10 cellular contexts compared by ENCODE assay signal in the genomic region with DNA sequence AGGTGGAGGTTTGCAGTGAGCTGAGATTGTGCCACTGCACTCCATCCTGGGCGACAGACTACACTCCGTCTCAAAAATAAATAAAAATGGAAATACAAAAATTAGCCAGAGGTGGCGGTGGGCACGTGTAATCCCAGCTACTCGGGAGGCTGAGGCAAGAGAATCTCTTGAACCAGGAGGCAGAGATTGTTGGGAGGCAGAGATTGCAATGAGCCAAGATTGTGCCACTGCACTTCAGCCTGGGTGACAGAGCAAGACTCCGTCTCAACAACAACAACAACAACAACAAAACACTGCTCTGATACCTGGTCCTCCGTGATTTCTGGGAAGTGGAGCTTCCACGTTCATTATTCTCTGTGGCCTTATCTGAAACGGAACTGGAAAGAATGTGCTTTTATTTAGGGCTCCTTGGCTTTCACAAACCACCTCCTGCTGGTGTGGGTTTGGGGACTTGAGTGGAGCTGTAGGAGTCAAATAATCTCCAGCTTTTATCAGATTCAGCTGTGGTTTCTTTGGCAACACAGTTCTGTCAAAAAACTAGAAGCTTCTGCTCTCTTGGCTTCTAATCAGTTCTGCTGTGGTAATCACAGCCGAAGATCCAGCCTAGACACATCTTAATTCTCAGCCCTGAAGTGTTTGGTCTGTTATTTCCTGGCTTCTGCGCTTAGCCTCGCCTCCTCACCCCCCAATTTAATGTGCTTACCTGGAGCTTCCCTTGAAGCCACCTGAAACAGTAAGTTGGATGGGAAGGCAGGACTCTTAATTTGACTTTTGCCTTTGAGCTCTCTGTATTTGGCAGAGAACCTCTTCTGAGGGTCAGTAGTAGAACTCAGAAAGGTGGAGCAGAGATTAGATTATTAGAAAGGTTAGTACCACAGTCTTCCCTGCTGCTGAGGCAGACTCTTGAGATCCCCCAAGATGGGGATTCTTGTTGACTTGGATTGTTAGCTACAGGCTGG. TPM values are rescaled to one million over a fixed set of nuclear protein-coding genes. Genes with fewer than 3 reads are reported as not detected.
A peak's percentile ranks its signal among the peaks of the same experiment; 100 is the strongest.
DNase-seq lines count a peak whose midpoint lies in the region; ATAC-seq and TF ChIP-seq lines count a peak whose summit lies in the region.
"Had no signal": no experiment of that assay in that cellular context is flagged by ENCODE, and none has a peak within 500 bp of the region (broad histone marks: within the 10 kb centered on the region; RNA-seq: fewer than 3 reads in every experiment).

No MANE protein-coding gene starts in this region.

- no peak overlapping the region for H3K14ac ChIP-seq in H9 (ENCODE audit: insufficient read depth, low read length)

- H4K5ac ChIP-seq in H9 (ENCODE audit: insufficient read length, low read depth, low read length) = no peak overlapping the region

- DNase-seq in activated CD8-positive, alpha-beta memory T cell treated with anti-CD3 and anti-CD28 coated beads, Interleukin-2, amount 10 ng/mL, durations not matched to agents 7 days and 5 days = no peak
- no peak for DNase-seq in activated CD8-positive, alpha-beta memory T cell treated with anti-CD3 and anti-CD28 coated beads, Interleukin-2, amount 50 U/mL, for 4 hours
- DNase-seq in activated CD8-positive, alpha-beta T cell treated with anti-CD3 and anti-CD28 coated beads, Interleukin-2, amount 10 ng/mL, durations not matched to agents 7 days and 5 days = peak; percentile 40
- DNase-seq in iris pigment epithelial cell (ENCODE audit: low read depth) (peak; percentile 74), glomerular visceral epithelial cell (ENCODE audit: extremely low spot score) (no peak), H9 (no peak)
- DNase-seq: ACHN had no signal

- H3K4me3 ChIP-seq in thymus (ENCODE audit: low read length) = no peak overlapping the region

- 49% methylated on average over 12 of the region's 12 CpGs for WGBS in thymus
- no CpG with 5 or more reads among the region's 12 CpGs for WGBS in H9 (ENCODE audit: extremely low coverage, insufficient read length, low lambda C conversion rate)

- H2BK120ac ChIP-seq in H9 (ENCODE audit: low read depth, low read length, poor library complexity, severe bottlenecking) = no peak overlapping the region

- POLR2A ChIA-PET in activated CD8-positive, alpha-beta T cell treated with anti-CD3 and anti-CD28 coated beads, Interleukin-2, amount 10 ng/mL, durations not matched to agents 7 days and 5 days (lab: Charles Lee) = interaction anchor here (0.8 to 1.1 kb wide), 2 partner anchors 8 to 45 kb away, joined by 3 to 6 read pairs; partner anchors contain the start of gene VHL

- H3K9me3 ChIP-seq in thymus (ENCODE audit: control insufficient read depth) (no peaks in the 10 kb centered on the region), H9 (ENCODE audit: control insufficient read depth, low read depth, low read length) (no peaks in the 10 kb centered on the region)

- no peaks in the 10 kb centered on the region for H3K79me1 ChIP-seq in H9 (ENCODE audit: insufficient read depth, low read depth, low read length, poor library complexity, severe bottlenecking)

- no peak for TF ChIP-seq CTCF in H9 (conservative IDR thresholded peaks at IDR 0.05)

- peaks cover 2% of the 10 kb centered on the region for H3K36me3 Mint-ChIP-seq in activated CD8-positive, alpha-beta memory T cell treated with anti-CD3 and anti-CD28 coated beads, Interleukin-2, amount 10 ng/mL, durations not matched to agents 7 days and 5 days
- H3K36me3 Mint-ChIP-seq in activated CD8-positive, alpha-beta T cell treated with anti-CD3 and anti-CD28 coated beads, Interleukin-2, amount 10 ng/mL, durations not matched to agents 7 days and 5 days (ENCODE audit: low read depth) = peaks cover 9% of the 10 kb centered on the region
- no peaks in the 10 kb centered on the region for H3K36me3 Mint-ChIP-seq in H9 (ENCODE audit: insufficient read depth in 1 of 3, low read depth in 3 of 3)

- no peak overlapping the region for H3T11ph ChIP-seq in H9 (ENCODE audit: low read length)

- H4K8ac ChIP-seq in H9 (replicated peaks; ENCODE audit: insufficient read length, low read depth, low read length) = no peak overlapping the region

- no peak overlapping the region for H3K4me3 Mint-ChIP-seq in activated CD8-positive, alpha-beta memory T cell treated with anti-CD3 and anti-CD28 coated beads, Interleukin-2, amount 10 ng/mL, durations not matched to agents 7 days and 5 days
- H3K4me3 Mint-ChIP-seq in activated CD8-positive, alpha-beta T cell treated with anti-CD3 and anti-CD28 coated beads, Interleukin-2, amount 10 ng/mL, durations not matched to agents 7 days and 5 days = no peak overlapping the region
- H3K4me3 Mint-ChIP-seq in H9 = no peak overlapping the region

- no peak overlapping the region for H2BK5ac ChIP-seq in H9 (ENCODE audit: insufficient read length, low read length)

- H3K36me3 ChIP-seq in thymus (ENCODE audit: control insufficient read depth, insufficient read depth) = no peaks in the 10 kb centered on the region

- no peak overlapping the region for H2AK5ac ChIP-seq in H9 (ENCODE audit: insufficient read length, low read length)

- CTCF ChIA-PET in activated CD8-positive, alpha-beta memory T cell treated with anti-CD3 and anti-CD28 coated beads, Interleukin-2, amount 10 ng/mL, durations not matched to agents 7 days and 5 days (lab: Charles Lee) = interaction anchor here (0.6 to 2.2 kb wide), 10 partner anchors 9 to 77 kb away, joined by 3 to 11 read pairs (median 4); partner anchors contain the start of gene IRAK2
- CTCF ChIA-PET in activated CD8-positive, alpha-beta T cell treated with anti-CD3 and anti-CD28 coated beads, Interleukin-2, amount 10 ng/mL, durations not matched to agents 7 days and 5 days (lab: Charles Lee) = interaction anchor here (0.8 to 2.5 kb wide), 9 partner anchors 9 to 253 kb away, joined by 3 to 13 read pairs (median 4); partner anchors contain the start of genes CRELD1, IRAK2 and VHL

- H3K4me1 ChIP-seq in thymus (ENCODE audit: control insufficient read depth, insufficient read depth, low read length) (peaks cover 17% of the 10 kb centered on the region), H9 (ENCODE audit: insufficient read depth, low read length) (peaks cover 6% of the 10 kb centered on the region)

- no peaks in the 10 kb centered on the region for H3K79me2 ChIP-seq in H9 (ENCODE audit: insufficient read depth, low read length)

- H3K23me2 ChIP-seq in H9 (ENCODE audit: insufficient read length, low read depth, low read length, poor library complexity, severe bottlenecking) = no peaks in the 10 kb centered on the region

- H3K4me2 ChIP-seq in H9 (ENCODE audit: insufficient read depth, insufficient read length, low read length) = no peak overlapping the region

- H3K9ac ChIP-seq in H9 (ENCODE audit: extremely low read depth, insufficient read length, low read length) = no peak overlapping the region

- H2BK15ac ChIP-seq in H9 (ENCODE audit: low read depth, low read length) = no peak overlapping the region

- H3K56ac ChIP-seq in H9 (ENCODE audit: insufficient read length, low read depth, low read length) = no peak overlapping the region

- H3K23ac ChIP-seq in H9 (ENCODE audit: insufficient read length, low read depth, low read length) = no peak overlapping the region

- no peak overlapping the region for H3K4ac ChIP-seq in H9 (ENCODE audit: low read depth, low read length)

- H3K27me3 Mint-ChIP-seq in activated CD8-positive, alpha-beta memory T cell treated with anti-CD3 and anti-CD28 coated beads, Interleukin-2, amount 10 ng/mL, durations not matched to agents 7 days and 5 days = no peaks in the 10 kb centered on the region
- no peaks in the 10 kb centered on the region for H3K27me3 Mint-ChIP-seq in activated CD8-positive, alpha-beta T cell treated with anti-CD3 and anti-CD28 coated beads, Interleukin-2, amount 10 ng/mL, durations not matched to agents 7 days and 5 days (ENCODE audit: low read depth)
- no peaks in the 10 kb centered on the region; the same call in 1 of the 2 replicates for H3K27me3 Mint-ChIP-seq in H9 (ENCODE audit: low read depth)

- H2BK20ac ChIP-seq in H9 (ENCODE audit: low read depth, low read length, poor library complexity, severe bottlenecking) = no peak overlapping the region

- H3K18ac ChIP-seq in H9 (ENCODE audit: insufficient read length, low read depth, low read length) = no peak overlapping the region

- H2AFZ ChIP-seq in H9 (ENCODE audit: low read length) = no peak overlapping the region

- H4K20me1 ChIP-seq in H9 (ENCODE audit: control insufficient read depth, insufficient read depth, insufficient read length) = no peaks in the 10 kb centered on the region

- H3K27ac ChIP-seq in thymus (ENCODE audit: low read depth) (peak overlapping the region; percentile 71), H9 (ENCODE audit: insufficient read length, low read depth, low read length) (no peak overlapping the region)

- H3K4me1 Mint-ChIP-seq in activated CD8-positive, alpha-beta memory T cell treated with anti-CD3 and anti-CD28 coated beads, Interleukin-2, amount 10 ng/mL, durations not matched to agents 7 days and 5 days = peaks cover 52% of the 10 kb centered on the region
- peaks cover 59% of the 10 kb centered on the region for H3K4me1 Mint-ChIP-seq in activated CD8-positive, alpha-beta T cell treated with anti-CD3 and anti-CD28 coated beads, Interleukin-2, amount 10 ng/mL, durations not matched to agents 7 days and 5 days (ENCODE audit: low read depth)
- peaks cover 17 to 19% of the 10 kb centered on the region in 2 experiments for H3K4me1 Mint-ChIP-seq in H9

- H3K27me3 ChIP-seq in thymus (ENCODE audit: control insufficient read depth, insufficient read depth) (no peaks in the 10 kb centered on the region), H9 (ENCODE audit: insufficient read depth, low read length) (no peaks in the 10 kb centered on the region)

- no peak overlapping the region for H4K91ac ChIP-seq in H9 (ENCODE audit: insufficient read length, low read depth, low read length)

- H3K27ac Mint-ChIP-seq in activated CD8-positive, alpha-beta memory T cell treated with anti-CD3 and anti-CD28 coated beads, Interleukin-2, amount 10 ng/mL, durations not matched to agents 7 days and 5 days = peak overlapping the region; percentile 53
- peak overlapping the region; percentile 84 for H3K27ac Mint-ChIP-seq in activated CD8-positive, alpha-beta T cell treated with anti-CD3 and anti-CD28 coated beads, Interleukin-2, amount 10 ng/mL, durations not matched to agents 7 days and 5 days
- H3K27ac Mint-ChIP-seq in H9 = no peak overlapping the region

- ATAC-seq in activated CD8-positive, alpha-beta memory T cell treated with anti-CD3 and anti-CD28 coated beads, Interleukin-2, amount 10 ng/mL, durations not matched to agents 7 days and 5 days = peak; percentile 58
- ATAC-seq in activated CD8-positive, alpha-beta T cell treated with anti-CD3 and anti-CD28 coated beads, Interleukin-2, amount 10 ng/mL, durations not matched to agents 7 days and 5 days = peak; percentile 74
- no peak for ATAC-seq in GM21619 (IDR thresholded peaks at IDR 0.05; ENCODE audit: unreplicated experiment)
- ATAC-seq: SK-N-SH treated with all-trans-retinoic acid at 6 μM for 48 hours had no signal

- no peak overlapping the region for H2BK12ac ChIP-seq in H9 (ENCODE audit: insufficient read length, low read depth, low read length)

- H3K9me3 Mint-ChIP-seq in activated CD8-positive, alpha-beta memory T cell treated with anti-CD3 and anti-CD28 coated beads, Interleukin-2, amount 10 ng/mL, durations not matched to agents 7 days and 5 days (ENCODE audit: low read depth) = no peaks in the 10 kb centered on the region
- H3K9me3 Mint-ChIP-seq in activated CD8-positive, alpha-beta T cell treated with anti-CD3 and anti-CD28 coated beads, Interleukin-2, amount 10 ng/mL, durations not matched to agents 7 days and 5 days (ENCODE audit: insufficient read depth) = no peaks in the 10 kb centered on the region
- no peaks in the 10 kb centered on the region for H3K9me3 Mint-ChIP-seq in H9

RNA-seq across cellular contexts. Expression of gene IRAK2, which starts 21.4 kb away (rescaled TPM):
- 1 to 10 TPM; 3.0 to 9.1 TPM for total RNA-seq in activated CD8-positive, alpha-beta memory T cell treated with anti-CD3 and anti-CD28 coated beads, Interleukin-2, amount 10 ng/mL, durations not matched to agents 7 days and 5 days
- total RNA-seq in activated CD8-positive, alpha-beta T cell treated with anti-CD3 and anti-CD28 coated beads, Interleukin-2, amount 10 ng/mL, durations not matched to agents 7 days and 5 days = 1 to 10 TPM; 1.3 to 1.4 TPM
- polyA plus RNA-seq in thymus = 3.3 TPM
- total RNA-seq in H9 (2021) = 0.37 and 0.61 TPM in 2 replicates

RNA-seq across cellular contexts. Expression of gene VHL, which starts 44.5 kb away (rescaled TPM):
- 10 to 100 TPM; 68.2 to 75.7 TPM for total RNA-seq in activated CD8-positive, alpha-beta memory T cell treated with anti-CD3 and anti-CD28 coated beads, Interleukin-2, amount 10 ng/mL, durations not matched to agents 7 days and 5 days
- total RNA-seq in activated CD8-positive, alpha-beta T cell treated with anti-CD3 and anti-CD28 coated beads, Interleukin-2, amount 10 ng/mL, durations not matched to agents 7 days and 5 days = 10 to 100 TPM; 57.0 to 59.1 TPM
- polyA plus RNA-seq in thymus = 78.0 TPM
- total RNA-seq in H9 (2021) = 62.2 and 64.4 TPM in 2 replicates

Comparison
In these comparisons a context has a peak if more than half of its experiments do, and no peak if none do; other contexts are left out.
1. DNase-seq: peak in activated CD8-positive, alpha-beta T cell treated with anti-CD3 and anti-CD28 coated beads, Interleukin-2, amount 10 ng/mL, durations not matched to agents 7 days and 5 days (single experiment) and iris pigment epithelial cell (single experiment); none in activated CD8-positive, alpha-beta memory T cell treated with anti-CD3 and anti-CD28 coated beads, Interleukin-2, amount 10 ng/mL, durations not matched to agents 7 days and 5 days (single experiment), activated CD8-positive, alpha-beta memory T cell treated with anti-CD3 and anti-CD28 coated beads, Interleukin-2, amount 50 U/mL, for 4 hours (single experiment), glomerular visceral epithelial cell (single experiment) and H9 (single experiment).
2. H3K27ac Mint-ChIP-seq: peak in activated CD8-positive, alpha-beta memory T cell treated with anti-CD3 and anti-CD28 coated beads, Interleukin-2, amount 10 ng/mL, durations not matched to agents 7 days and 5 days (single experiment) and activated CD8-positive, alpha-beta T cell treated with anti-CD3 and anti-CD28 coated beads, Interleukin-2, amount 10 ng/mL, durations not matched to agents 7 days and 5 days (single experiment); none in H9 (0 of 3).